ENCODE assay signal across 18 cellular contexts in genomic region chr5:103289024-103289423, GRCh38. TPM values are rescaled to one million over a fixed set of nuclear protein-coding genes. Genes with fewer than 3 reads are reported as not detected.
A peak's percentile ranks its signal among the peaks of the same experiment; 100 is the strongest.
DNase-seq lines count a peak whose midpoint lies in the region; ATAC-seq and TF ChIP-seq lines count a peak whose summit lies in the region.
"Had no signal": no experiment of that assay in that cellular context is flagged by ENCODE, and none has a peak within 500 bp of the region (broad histone marks: within the 10 kb centered on the region; RNA-seq: fewer than 3 reads in every experiment).

No MANE protein-coding gene starts in this region.

- no TSS peak for BruUV-seq in IMR-90 (replicated peaks; lab: Mats Ljungman, UMichigan)

- H3K9me3 ChIP-seq in IMR-90 (ENCODE audit: control insufficient read depth, insufficient read depth, low read length) = no peaks in the 10 kb centered on the region
- H3K9me3 ChIP-seq in heart left ventricle = no peaks in the 10 kb centered on the region
- H3K9me3 ChIP-seq: A549 had no signal

- no peak overlapping the region for H3K14ac ChIP-seq in IMR-90 (replicated peaks; ENCODE audit: low read depth, low read length)

- no peak overlapping the region for H2BK15ac ChIP-seq in IMR-90 (ENCODE audit: low read depth, low read length)

- no peak overlapping the region for H3K4ac ChIP-seq in IMR-90 (ENCODE audit: low read depth, low read length)

- H4K8ac ChIP-seq in IMR-90 (ENCODE audit: low read depth in 2 of 2, low read length in 2 of 2) = no peak overlapping the region

- no peak overlapping the region for H3K4me2 ChIP-seq in IMR-90 (ENCODE audit: low read depth, low read length)
- H3K4me2 ChIP-seq: A549 had no signal

- no peak overlapping the region for H3K18ac ChIP-seq in IMR-90 (ENCODE audit: low read depth, low read length)

- H2BK5ac ChIP-seq in IMR-90 (ENCODE audit: low read depth, low read length, poor library complexity, severe bottlenecking) = no peak overlapping the region

- no CpG with 5 or more reads among the region's 1 CpG for WGBS in IMR-90 (ENCODE audit: extremely low coverage in 2 of 2, insufficient read length in 1 of 2), 2 experiments
- 91 to 97% (median 95%) methylated on average over 1 of the region's 1 CpG for WGBS in heart left ventricle, 4 donors

- ATAC-seq in IMR-90 (ENCODE audit: low read depth) (no peak), heart left ventricle (no peak)
- ATAC-seq: A549 had no signal

- no peak overlapping the region for H2BK120ac ChIP-seq in IMR-90 (ENCODE audit: low read depth, low read length)

- no peak overlapping the region for H3K9ac ChIP-seq in IMR-90 (ENCODE audit: low read depth, low read length)
- H3K9ac ChIP-seq: GM23248 had no signal

- no peak overlapping the region for H2AK5ac ChIP-seq in IMR-90 (ENCODE audit: low read depth, low read length)

- H2AK9ac ChIP-seq in IMR-90 (replicated peaks; ENCODE audit: low read depth, low read length, poor library complexity) = no peak overlapping the region

- no peak overlapping the region for H2BK20ac ChIP-seq in IMR-90 (ENCODE audit: low read depth, low read length)

- in situ Hi-C loops in IMR-90 (cut with MboI; ENCODE audit: low sequenced_read_pairs) = no loop called here

- H3K36me3 ChIP-seq in IMR-90 (ENCODE audit: control insufficient read depth, insufficient read depth, low read length) = no peaks in the 10 kb centered on the region
- no peaks in the 10 kb centered on the region for H3K36me3 ChIP-seq in heart left ventricle

- H3K9me1 ChIP-seq in IMR-90 (ENCODE audit: insufficient read depth, low read length) = no peaks in the 10 kb centered on the region

- H3K4me1 ChIP-seq in IMR-90 (ENCODE audit: control insufficient read depth, insufficient read depth, low read length) (no peaks in the 10 kb centered on the region), heart left ventricle (peaks cover 0 to 10% (median 0%) of the 10 kb centered on the region in 12 donors)
- H3K4me1 ChIP-seq: A549 had no signal

- H3K27me3 ChIP-seq in IMR-90 (ENCODE audit: control insufficient read depth, insufficient read depth, low read length) (no peaks in the 10 kb centered on the region), layer of hippocampus (ENCODE audit: control insufficient read depth, insufficient read depth, low read length) (no peaks in the 10 kb centered on the region), heart left ventricle (no peaks in the 10 kb centered on the region)

- POLR2A ChIA-PET in IMR-90 (lab: Charles Lee; ENCODE audit: unreplicated experiment) = no interaction called here

- H3K27ac ChIP-seq in IMR-90 (ENCODE audit: insufficient read depth, low read length) = no peak overlapping the region
- peak overlapping the region; percentile 69 for H3K27ac ChIP-seq in cingulate gyrus (ENCODE audit: low read depth, low read length)
- H3K27ac ChIP-seq in layer of hippocampus (ENCODE audit: low read depth, low read length) = peak overlapping the region; percentile 32
- no peak overlapping the region for H3K27ac ChIP-seq in heart left ventricle
- H3K27ac ChIP-seq: A549, GM23248 had no signal

- no peak overlapping the region for H3K4me3 ChIP-seq in IMR-90 (ENCODE audit: insufficient read depth, low read depth, low read length)
- H3K4me3 ChIP-seq in heart left ventricle = no peak overlapping the region
- H3K4me3 ChIP-seq: A549, GM23248 had no signal

- TF ChIP-seq RAD21 in IMR-90 (IDR thresholded peaks at IDR 0.05; ENCODE audit: low read length) = no peak

- TF ChIP-seq POLR2A in IMR-90 (IDR thresholded peaks at IDR 0.05; ENCODE audit: low read depth, low read length) (no peak), heart left ventricle (IDR thresholded peaks at IDR 0.05) (no peak)

- no peaks in the 10 kb centered on the region for H4K20me1 ChIP-seq in IMR-90 (ENCODE audit: insufficient read depth, low read length)

- dilution Hi-C loops in IMR-90 (cut with HindIII; ENCODE audit: low sequenced_read_pairs, unreplicated experiment) = no loop called here

- intact Hi-C loops in IMR-90 (cut with micrococcal nuclease) (no loop called here), heart left ventricle (cut with DNase I) (no loop called here)

- no peaks in the 10 kb centered on the region for H3K79me1 ChIP-seq in IMR-90 (ENCODE audit: low read depth in 1 of 2, low read length in 2 of 2)

- TF ChIP-seq CTCF in IMR-90 (conservative IDR thresholded peaks at IDR 0.05; ENCODE audit: low read depth, low read length) = no peak
- TF ChIP-seq CTCF in heart left ventricle (IDR thresholded peaks at IDR 0.05) = no peak

- CTCF ChIA-PET in IMR-90 (lab: Yijun Ruan, JAX) = interaction anchor here (0.7 kb wide), 1 partner anchor 31 kb away, joined by 4 read pairs; the partner anchor contains the start of gene MACIR

- no peak overlapping the region for H2AFZ ChIP-seq in IMR-90 (replicated peaks; ENCODE audit: low read length, poor library complexity)
- H2AFZ ChIP-seq: GM23248 had no signal

- H4K5ac ChIP-seq in IMR-90 (ENCODE audit: low read depth, low read length) = no peak overlapping the region

- no peak overlapping the region for H4K91ac ChIP-seq in IMR-90 (ENCODE audit: insufficient read depth, low read depth, low read length)

- no peak overlapping the region for H3K23ac ChIP-seq in IMR-90 (ENCODE audit: low read depth, low read length)

- DNase-seq in IMR-90 = no peak
- no peak for DNase-seq in heart left ventricle
- no peak for DNase-seq in AG08395 (ENCODE audit: low spot score)
- no peak for DNase-seq in effector CD4-positive, alpha-beta T cell
- no peak for DNase-seq in activated CD4-positive, alpha-beta T cell treated with anti-CD3 and anti-CD28 coated beads for 1 hour
- DNase-seq: 8988T; ACHN; Calu3; CD4-positive, alpha-beta memory T cell; COR-L47; DMS153; DND-41; GM23248; H7; HCEC 1CT had no signal

- no peak overlapping the region for H3K56ac ChIP-seq in IMR-90 (ENCODE audit: extremely low read depth, insufficient read depth, low read length)

TF ChIP-seq in IMR-90, 13 proteins besides CTCF, POLR2A, EP300 and RAD21:
- peak; percentile 67; the same call in 1 of the 2 replicates for TF ChIP-seq CEBPB (IDR thresholded peaks at IDR 0.05; ENCODE audit: low read depth, low read length)
- TF ChIP-seq MXI1 (IDR thresholded peaks at IDR 0.05; ENCODE audit: borderline replicate concordance, low read depth, low read length) = no peak

RNA-seq across cellular contexts. Expression of gene MACIR, which starts 30.5 kb away (rescaled TPM):
- total RNA-seq in IMR-90 (2012; rRNA removed) = 21.3 and 22.2 TPM in 2 replicates
- polyA plus RNA-seq in IMR-90 (2012; rRNA removed) = 10.4 and 11.1 TPM in 2 replicates
- 4.7 and 7.4 TPM in 2 replicates for polyA plus RNA-seq in IMR-90 (2012; cell fraction: cytosol; rRNA removed)
- polyA plus RNA-seq in IMR-90 (2012; cell fraction: nucleus; rRNA removed; ENCODE audit: low replicate concordance) = 3.5 and 7.0 TPM in 2 replicates
- total RNA-seq in heart left ventricle = 1 to 10 TPM; 2.7 to 6.0 (median 4.6) TPM
- 1 to 10 TPM; 2.9 to 3.7 TPM for polyA plus RNA-seq in heart left ventricle

Comparison
In these comparisons a context has a peak if more than half of its experiments do, and no peak if none do; other contexts are left out.
1. H3K27ac ChIP-seq: peak in cingulate gyrus (single experiment) and layer of hippocampus (single experiment); none in IMR-90 (single experiment) and heart left ventricle (0 of 12).